In the genomic region with DNA sequence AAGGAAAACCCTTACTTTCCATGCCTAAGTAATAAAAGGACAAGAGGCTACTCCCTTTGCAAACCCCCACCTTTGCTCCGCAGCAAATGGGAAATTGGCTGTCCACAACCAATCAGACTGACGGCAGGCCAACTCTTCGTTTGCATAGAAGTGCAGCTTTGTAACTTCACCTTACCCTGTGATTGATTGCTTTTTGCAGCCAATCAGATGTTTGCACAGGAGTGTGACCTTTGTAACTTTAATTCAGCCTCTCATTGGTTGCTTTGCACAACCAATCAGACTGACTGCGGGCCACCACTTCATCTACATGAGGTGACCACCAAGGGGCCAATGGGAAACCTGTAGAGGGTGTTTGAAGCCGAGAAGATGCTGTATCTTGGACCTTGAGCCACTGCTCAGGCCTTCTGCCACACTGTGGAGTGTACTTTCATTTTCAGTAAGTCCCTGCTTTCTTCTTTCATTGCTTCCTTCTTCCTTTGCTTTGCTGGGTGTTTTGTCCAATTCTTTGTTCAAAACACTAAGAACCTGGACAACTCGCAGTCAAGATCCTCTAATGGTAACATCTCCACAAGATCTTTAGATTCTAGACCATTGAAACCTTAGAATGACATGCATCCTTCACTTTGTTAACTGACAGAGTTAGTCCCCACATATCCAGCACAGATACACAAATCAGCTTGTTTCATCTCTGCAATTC, we compare ENCODE assay signal across 14 cellular contexts. TPM values are rescaled to one million over a fixed set of nuclear protein-coding genes. Genes with fewer than 3 reads are reported as not detected.
DNase-seq lines count a peak whose midpoint lies in the region; ATAC-seq and TF ChIP-seq lines count a peak whose summit lies in the region.
"Had no signal": no experiment of that assay in that cellular context is flagged by ENCODE, and none has a peak within 500 bp of the region (broad histone marks: within the 10 kb centered on the region; RNA-seq: fewer than 3 reads in every experiment).

No MANE protein-coding gene starts in this region.

- H3K27me3 Mint-ChIP-seq in T-helper 17 cell = peaks cover 8% of the 10 kb centered on the region

- H3K4me1 ChIP-seq in left ventricle myocardium inferior = peaks cover 14% of the 10 kb centered on the region

- H3K4me3 Mint-ChIP-seq in T-helper 17 cell = no peak overlapping the region

- intact Hi-C loops in left ventricle myocardium inferior (cut with micrococcal nuclease) = no loop called here
- intact Hi-C loops in cardiac septum (cut with DNase I) = no loop called here

- H3K9me3 ChIP-seq in left ventricle myocardium inferior (replicated peaks) = no peaks in the 10 kb centered on the region
- no peaks in the 10 kb centered on the region for H3K9me3 ChIP-seq in T-helper 17 cell (ENCODE audit: control insufficient read depth, low read length, poor library complexity, severe bottlenecking)
- H3K9me3 ChIP-seq: ovary, vagina had no signal

- H3K27ac Mint-ChIP-seq in T-helper 17 cell = no peak overlapping the region

- in situ Hi-C loops in SK-MEL-5 (cut with HindIII; ENCODE audit: low pct_unique_long_range_greater_than_20kb, low sequenced_read_pairs) = no loop called here

- ATAC-seq in T-helper 17 cell = no peak

- no peak for TF ChIP-seq CTCF in left ventricle myocardium inferior (IDR thresholded peaks at IDR 0.05; ENCODE audit: borderline replicate concordance)

- H3K36me3 ChIP-seq in left ventricle myocardium inferior = no peaks in the 10 kb centered on the region
- H3K36me3 ChIP-seq: ovary, vagina had no signal

- DNase-seq in left ventricle myocardium inferior = no peak
- no peak for DNase-seq in cardiac septum (ENCODE audit: low spot score)
- peak; percentile 5 for DNase-seq in SK-MEL-5 (ENCODE audit: low read depth, low spot score)
- peak; percentile 23 for DNase-seq in iris pigment epithelial cell (ENCODE audit: low read depth)
- no peak for DNase-seq in NCI-H187 (lab: John Stamatoyannopoulos, UW)
- DNase-seq in T-helper 17 cell = no peak
- DNase-seq in activated CD4-positive, CD25-positive, alpha-beta regulatory T cell treated with anti-CD3 and anti-CD28 coated beads, Interleukin-2, amount 50 U/mL, for 72 hours = no peak
- DNase-seq in retina = no peak
- DNase-seq: activated T-cell treated with anti-CD3 and anti-CD28 coated beads, Interleukin-2, amount 50 U/mL, for 72 hours; NCI-H82; ovary had no signal

- H3K27me3 ChIP-seq in left ventricle myocardium inferior (ENCODE audit: low read depth) = no peaks in the 10 kb centered on the region
- H3K27me3 ChIP-seq: ovary, vagina had no signal

- H3K36me3 Mint-ChIP-seq in T-helper 17 cell (ENCODE audit: low read depth) = no peaks in the 10 kb centered on the region

- H3K4me1 Mint-ChIP-seq in T-helper 17 cell = peaks cover 7% of the 10 kb centered on the region

- H3K4me3 ChIP-seq in left ventricle myocardium inferior = no peak overlapping the region
- H3K4me3 ChIP-seq: lung, ovary, SK-N-MC, vagina had no signal

- H3K27ac ChIP-seq in left ventricle myocardium inferior (replicated peaks) = peak overlapping the region; percentile 30
- H3K27ac ChIP-seq: ovary, SK-N-MC, vagina had no signal

RNA-seq across cellular contexts. Expression of a gene that starts 51.3 kb away (rescaled TPM):
- total RNA-seq in left ventricle myocardium inferior (3.0 TPM), cardiac septum (2.4 TPM), T-helper 17 cell (not detected)
- 0.24 TPM in 1 of 2 replicates, not detected in the other for total RNA-seq in SK-MEL-5 (2014; rRNA removed; shearing (Covaris generic))
- 0.06 TPM in 1 of 2 replicates, not detected in the other for polyA plus RNA-seq in SK-MEL-5 (2015; cell fraction: cytosol; rRNA removed)
- not detected in 2 replicates for polyA plus RNA-seq in SK-MEL-5 (2015; cell fraction: nucleus; rRNA removed)
- total RNA-seq: activated T-cell treated with anti-CD3 and anti-CD28 coated beads, Interleukin-2, amount 50 U/mL, for 72 hours had no signal

Comparison
In these comparisons a context has a peak if more than half of its experiments do, and no peak if none do; other contexts are left out.
1. DNase-seq: peak in SK-MEL-5 (single experiment) and iris pigment epithelial cell (single experiment); none in left ventricle myocardium inferior (single experiment), cardiac septum (single experiment), NCI-H187 (0 of 2), T-helper 17 cell (0 of 3), activated CD4-positive, CD25-positive, alpha-beta regulatory T cell treated with anti-CD3 and anti-CD28 coated beads, Interleukin-2, amount 50 U/mL, for 72 hours (single experiment) and retina (single experiment).